Comparison of ENCODE assay signal across 18 cellular contexts in the genomic region with DNA sequence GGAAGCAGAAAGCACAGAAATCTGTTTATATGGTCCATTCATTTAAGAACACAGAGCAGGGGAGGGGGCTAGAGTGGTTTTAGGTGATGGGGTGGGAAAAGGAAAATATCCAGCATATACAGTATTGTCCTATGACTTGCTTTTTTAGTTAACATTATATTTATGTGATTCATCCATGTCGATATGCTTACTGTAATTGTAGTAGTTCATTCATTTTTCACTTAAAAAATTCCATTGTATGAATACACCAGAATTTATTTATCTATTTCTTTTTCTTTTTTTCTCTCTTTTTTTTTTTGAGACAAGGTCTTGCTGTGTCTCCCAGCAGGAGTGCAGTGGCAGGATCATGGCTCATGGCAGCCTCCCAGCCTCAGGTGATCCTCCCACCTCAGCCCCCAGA. TPM values are rescaled to one million over a fixed set of nuclear protein-coding genes. Genes with fewer than 3 reads are reported as not detected.
DNase-seq lines count a peak whose midpoint lies in the region; ATAC-seq, FAIRE-seq and TF ChIP-seq lines count a peak whose summit lies in the region.
"Had no signal": no experiment of that assay in that cellular context is flagged by ENCODE, and none has a peak within 500 bp of the region (broad histone marks: within the 10 kb centered on the region; RNA-seq: fewer than 3 reads in every experiment).

No MANE protein-coding gene starts in this region.

- peaks cover 3% of the 10 kb centered on the region for H3K4me1 Mint-ChIP-seq in astrocyte (ENCODE audit: low read depth, unreplicated experiment)
- H3K4me1 Mint-ChIP-seq in nephron progenitor cell, result no peaks in the 10 kb centered on the region
- H3K4me1 Mint-ChIP-seq: CD14-positive monocyte had no signal

- peaks cover 5% of the 10 kb centered on the region for H3K4me1 ChIP-seq in astrocyte (ENCODE audit: insufficient read depth, low read length)
- peaks cover 51% of the 10 kb centered on the region for H3K4me1 ChIP-seq in skeletal muscle satellite cell (ENCODE audit: control insufficient read depth, insufficient read depth, low read length)

- H3K27me3 ChIP-seq in astrocyte (ENCODE audit: insufficient read depth, low read length), result no peaks in the 10 kb centered on the region
- H3K27me3 ChIP-seq in skeletal muscle satellite cell (ENCODE audit: control insufficient read depth, insufficient read depth, low read length), result no peaks in the 10 kb centered on the region

- H3K4me3 ChIP-seq in astrocyte (ENCODE audit: insufficient read depth, low read depth, low read length), result no peak overlapping the region
- H3K4me3 ChIP-seq in skeletal muscle satellite cell (ENCODE audit: low read length), result no peak overlapping the region
- H3K4me3 ChIP-seq: HAP-1 had no signal

- H3K27ac ChIP-seq in astrocyte (ENCODE audit: low read depth, low read length), result no peak overlapping the region
- H3K27ac ChIP-seq: HL-60 had no signal

- H3K9ac ChIP-seq in astrocyte (ENCODE audit: low read length) (no peak overlapping the region), skeletal muscle satellite cell (ENCODE audit: low read depth, low read length) (peak overlapping the region; percentile 4)

- ATAC-seq in left ventricle myocardium superior, result no peak
- no peak for ATAC-seq in HG02763 (IDR thresholded peaks at IDR 0.05; ENCODE audit: unreplicated experiment)
- ATAC-seq: CD8-positive, alpha-beta T cell had no signal

- DNase-seq in HCEC 1CT (peak; percentile 11), astrocyte (ENCODE audit: low read depth) (peak; percentile 34), nephron progenitor cell (no peak), epidermal melanocyte (ENCODE audit: insufficient read length, low spot score) (no peak), left ventricle myocardium superior (no peak)
- DNase-seq: CD8-positive, alpha-beta T cell; COR-L47; DMS153; DMS79 treated with DMSO at 0.1 percent for 48 hours; GF-D8 had no signal

- peaks cover 4% of the 10 kb centered on the region for H3K9me3 Mint-ChIP-seq in astrocyte (ENCODE audit: unreplicated experiment)
- peaks cover 10% of the 10 kb centered on the region for H3K9me3 Mint-ChIP-seq in nephron progenitor cell
- H3K9me3 Mint-ChIP-seq: CD8-positive, alpha-beta T cell had no signal

- no peaks in the 10 kb centered on the region for H4K20me1 ChIP-seq in astrocyte (ENCODE audit: insufficient read depth, low read length)

- no peaks in the 10 kb centered on the region for H3K79me2 ChIP-seq in astrocyte (ENCODE audit: insufficient read depth, low read length)

- H3K36me3 Mint-ChIP-seq in astrocyte (ENCODE audit: low read depth, unreplicated experiment), result no peaks in the 10 kb centered on the region
- H3K36me3 Mint-ChIP-seq in nephron progenitor cell (ENCODE audit: low read depth), result no peaks in the 10 kb centered on the region
- H3K36me3 Mint-ChIP-seq: CD14-positive monocyte; CD8-positive, alpha-beta T cell had no signal

- H3K9me3 ChIP-seq in astrocyte (ENCODE audit: insufficient read depth, low read depth, low read length), result peaks cover 2% of the 10 kb centered on the region
- H3K9me3 ChIP-seq in skeletal muscle satellite cell (replicated peaks; ENCODE audit: low read length), result no peaks in the 10 kb centered on the region
- H3K9me3 ChIP-seq: HAP-1 had no signal

- no peak for TF ChIP-seq CTCF in astrocyte (IDR thresholded peaks at IDR 0.05; ENCODE audit: insufficient read depth, low read depth, low read length)
- TF ChIP-seq CTCF in nephron progenitor cell (IDR thresholded peaks at IDR 0.05), result no peak

- FAIRE-seq in astrocyte (lab: Jason Lieb, UNC), result no peak
- FAIRE-seq: D721Med, GM19239, H1 had no signal

- peaks cover 2% of the 10 kb centered on the region for H3K27me3 Mint-ChIP-seq in astrocyte (ENCODE audit: low read depth, unreplicated experiment)
- peaks cover 23% of the 10 kb centered on the region for H3K27me3 Mint-ChIP-seq in nephron progenitor cell (ENCODE audit: low read depth, poor library complexity)

- H3K4me3 Mint-ChIP-seq in astrocyte (ENCODE audit: unreplicated experiment) (no peak overlapping the region), nephron progenitor cell (no peak overlapping the region)
- H3K4me3 Mint-ChIP-seq: CD14-positive monocyte; CD8-positive, alpha-beta T cell had no signal

- H3K4me2 ChIP-seq in astrocyte (ENCODE audit: low read length) (no peak overlapping the region), skeletal muscle satellite cell (ENCODE audit: low read length) (no peak overlapping the region)

- H3K36me3 ChIP-seq in astrocyte (ENCODE audit: insufficient read depth, low read length) (no peaks in the 10 kb centered on the region), skeletal muscle satellite cell (ENCODE audit: insufficient read depth, low read length) (no peaks in the 10 kb centered on the region)
- H3K36me3 ChIP-seq: HAP-1 had no signal

- no peak overlapping the region for H2AFZ ChIP-seq in astrocyte (ENCODE audit: low read depth, low read length)

- H3K27ac Mint-ChIP-seq in astrocyte (ENCODE audit: unreplicated experiment) (no peak overlapping the region), nephron progenitor cell (peak overlapping the region; percentile 61)
- H3K27ac Mint-ChIP-seq: CD14-positive monocyte; CD8-positive, alpha-beta T cell had no signal

- intact Hi-C loops in left ventricle myocardium superior (cut with micrococcal nuclease), result no loop called here

RNA-seq across cellular contexts. Expression of a gene that starts 9.6 kb away (rescaled TPM):
- total RNA-seq in astrocyte (11.9 TPM in 2 replicates), left ventricle myocardium superior (4.2 TPM)
- 46.1 and 51.3 TPM in 2 replicates for total RNA-seq in skeletal muscle satellite cell (2012; rRNA removed)

Comparison
In these comparisons a context has a peak if more than half of its experiments do, and no peak if none do; other contexts are left out.
1. DNase-seq: peak in HCEC 1CT (single experiment) and astrocyte (single experiment); none in nephron progenitor cell (single experiment), epidermal melanocyte (single experiment) and left ventricle myocardium superior (single experiment).